Comparison of ENCODE assay signal across 17 cellular contexts in the genomic region with DNA sequence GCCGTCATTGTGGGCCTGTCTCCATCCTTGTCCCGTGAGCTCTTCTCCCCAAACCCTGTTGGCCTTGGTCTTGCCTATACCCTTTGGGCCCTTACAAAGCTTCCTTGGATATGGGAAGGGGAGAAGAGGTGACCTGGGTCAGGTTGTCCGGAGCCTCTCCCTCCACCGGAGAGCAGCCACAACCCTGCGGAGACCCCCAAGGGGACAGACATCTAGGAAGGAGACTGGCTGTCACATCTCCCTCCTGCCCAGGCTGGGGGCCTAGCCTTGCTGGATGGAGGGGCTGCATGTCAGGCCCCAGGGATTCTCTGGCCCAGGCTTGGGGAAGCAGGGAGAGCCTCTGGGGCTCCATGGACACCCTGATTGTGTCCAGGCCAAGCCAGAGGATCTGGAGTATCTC. TPM values are rescaled to one million over a fixed set of nuclear protein-coding genes. Genes with fewer than 3 reads are reported as not detected.
DNase-seq lines count a peak whose midpoint lies in the region; ATAC-seq and TF ChIP-seq lines count a peak whose summit lies in the region.
"Had no signal": no experiment of that assay in that cellular context is flagged by ENCODE, and none has a peak within 500 bp of the region (broad histone marks: within the 10 kb centered on the region; RNA-seq: fewer than 3 reads in every experiment).

No MANE protein-coding gene starts in this region.

- no peaks in the 10 kb centered on the region for H3K27me3 Mint-ChIP-seq in activated CD4-positive, alpha-beta memory T cell treated with anti-CD3 and anti-CD28 coated beads for 36 hours
- no peaks in the 10 kb centered on the region for H3K27me3 Mint-ChIP-seq in activated CD4-positive, alpha-beta memory T cell treated with anti-CD3 and anti-CD28 coated beads, Interleukin-2, amount 10 ng/mL, durations not matched to agents 7 days and 5 days
- H3K27me3 Mint-ChIP-seq in endodermal cell (ENCODE audit: insufficient read depth): no peaks in the 10 kb centered on the region
- H3K27me3 Mint-ChIP-seq: CD4-positive, CD25-positive, alpha-beta regulatory T cell had no signal

- peaks cover 7% of the 10 kb centered on the region for H3K4me1 Mint-ChIP-seq in activated CD4-positive, alpha-beta memory T cell treated with anti-CD3 and anti-CD28 coated beads for 36 hours (ENCODE audit: low read depth)
- H3K4me1 Mint-ChIP-seq in activated CD4-positive, alpha-beta memory T cell treated with anti-CD3 and anti-CD28 coated beads, Interleukin-2, amount 10 ng/mL, durations not matched to agents 7 days and 5 days: peaks cover 7% of the 10 kb centered on the region
- H3K4me1 Mint-ChIP-seq in endodermal cell: no peaks in the 10 kb centered on the region
- H3K4me1 Mint-ChIP-seq in stimulated activated effector memory CD8-positive, alpha-beta T cell treated with anti-CD3 and anti-CD28 coated beads, Interleukin-12 subunit alpha, Interleukin-12 subunit beta, amount 100 ng/mL, for 72 hours: peaks cover 51% of the 10 kb centered on the region

- no peak overlapping the region for H3K4me3 ChIP-seq in endodermal cell (ENCODE audit: low read length)
- no peak overlapping the region for H3K4me3 ChIP-seq in body of pancreas
- H3K4me3 ChIP-seq: BLaER1, GM12878, GM23248 had no signal

- no peak overlapping the region for H3K27ac Mint-ChIP-seq in activated CD4-positive, alpha-beta memory T cell treated with anti-CD3 and anti-CD28 coated beads for 36 hours
- H3K27ac Mint-ChIP-seq in activated CD4-positive, alpha-beta memory T cell treated with anti-CD3 and anti-CD28 coated beads, Interleukin-2, amount 10 ng/mL, durations not matched to agents 7 days and 5 days: no peak overlapping the region
- no peak overlapping the region for H3K27ac Mint-ChIP-seq in endodermal cell
- peak overlapping the region; percentile 81 for H3K27ac Mint-ChIP-seq in stimulated activated effector memory CD8-positive, alpha-beta T cell treated with anti-CD3 and anti-CD28 coated beads, Interleukin-12 subunit alpha, Interleukin-12 subunit beta, amount 100 ng/mL, for 72 hours
- H3K27ac Mint-ChIP-seq: CD4-positive, CD25-positive, alpha-beta regulatory T cell had no signal

- peak; percentile 5 for DNase-seq in activated CD4-positive, alpha-beta memory T cell treated with anti-CD3 and anti-CD28 coated beads for 36 hours
- DNase-seq in activated CD4-positive, alpha-beta memory T cell treated with anti-CD3 and anti-CD28 coated beads, Interleukin-2, amount 10 ng/mL, durations not matched to agents 7 days and 5 days: no peak
- no peak for DNase-seq in RWPE1 (ENCODE audit: low spot score)
- DNase-seq in endodermal cell: peak; percentile 30
- no peak for DNase-seq in stimulated activated effector memory CD8-positive, alpha-beta T cell treated with anti-CD3 and anti-CD28 coated beads, Interleukin-12 subunit alpha, Interleukin-12 subunit beta, amount 100 ng/mL, for 72 hours (ENCODE audit: low spot score in 2 of 2)
- no peak for DNase-seq in superior temporal gyrus (ENCODE audit: extremely low spot score)
- no peak for DNase-seq in body of pancreas
- DNase-seq: CD4-positive, CD25-positive, alpha-beta regulatory T cell; DMS79; GM23248 had no signal

- POLR2A ChIA-PET in activated CD4-positive, alpha-beta memory T cell treated with anti-CD3 and anti-CD28 coated beads for 36 hours (lab: Charles Lee): no interaction called here
- POLR2A ChIA-PET in activated CD4-positive, alpha-beta memory T cell treated with anti-CD3 and anti-CD28 coated beads, Interleukin-2, amount 10 ng/mL, durations not matched to agents 7 days and 5 days (lab: Charles Lee): interaction anchor here (1.1 kb wide), 1 partner anchor 10 kb away, joined by 3 read pairs; no protein-coding TSS in a partner anchor
- POLR2A ChIA-PET in RWPE1 (lab: Yijun Ruan, JAX; ENCODE audit: low non-redundant PET): no interaction called here

- no peak for ATAC-seq in stimulated activated effector memory CD8-positive, alpha-beta T cell treated with anti-CD3 and anti-CD28 coated beads, Interleukin-12 subunit alpha, Interleukin-12 subunit beta, amount 100 ng/mL, for 72 hours
- ATAC-seq in SK-N-SH treated with all-trans-retinoic acid at 6 μM for 48 hours (no peak), body of pancreas (no peak)
- ATAC-seq: GM12878, HCT116 had no signal

- H3K36me3 ChIP-seq in endodermal cell (ENCODE audit: control insufficient read depth, insufficient read depth, low read length) (peaks cover 35% of the 10 kb centered on the region), body of pancreas (replicated peaks in 1 of 2; ENCODE audit: insufficient read depth in 1 of 2, low read depth in 2 of 2) (peaks cover 0 to 15% of the 10 kb centered on the region in 2 donors)

- CTCF ChIA-PET in activated CD4-positive, alpha-beta memory T cell treated with anti-CD3 and anti-CD28 coated beads for 36 hours (lab: Charles Lee): no interaction called here
- CTCF ChIA-PET in activated CD4-positive, alpha-beta memory T cell treated with anti-CD3 and anti-CD28 coated beads, Interleukin-2, amount 10 ng/mL, durations not matched to agents 7 days and 5 days (lab: Charles Lee): interaction anchor here (1.2 kb wide), 1 partner anchor 60 kb away, joined by 3 read pairs; no protein-coding TSS in a partner anchor
- CTCF ChIA-PET in RWPE1 (lab: Yijun Ruan, JAX): no interaction called here

- H3K27me3 ChIP-seq in endodermal cell (ENCODE audit: control insufficient read depth, insufficient read depth, low read length, poor library complexity, severe bottlenecking): no peaks in the 10 kb centered on the region
- H3K27me3 ChIP-seq in body of pancreas: no peaks in the 10 kb centered on the region
- H3K27me3 ChIP-seq: BLaER1 had no signal

- H3K4me1 ChIP-seq in endodermal cell (ENCODE audit: control insufficient read depth, insufficient read depth, low read length): no peaks in the 10 kb centered on the region
- H3K4me1 ChIP-seq in body of pancreas: no peaks in the 10 kb centered on the region

- H3K9ac ChIP-seq in endodermal cell (ENCODE audit: extremely low read depth, low read length, poor library complexity, severe bottlenecking): no peak overlapping the region
- H3K9ac ChIP-seq: BLaER1, GM23248 had no signal

- H3K4me3 Mint-ChIP-seq in activated CD4-positive, alpha-beta memory T cell treated with anti-CD3 and anti-CD28 coated beads for 36 hours: no peak overlapping the region
- H3K4me3 Mint-ChIP-seq in activated CD4-positive, alpha-beta memory T cell treated with anti-CD3 and anti-CD28 coated beads, Interleukin-2, amount 10 ng/mL, durations not matched to agents 7 days and 5 days: no peak overlapping the region
- H3K4me3 Mint-ChIP-seq in endodermal cell: no peak overlapping the region
- no peak overlapping the region for H3K4me3 Mint-ChIP-seq in stimulated activated effector memory CD8-positive, alpha-beta T cell treated with anti-CD3 and anti-CD28 coated beads, Interleukin-12 subunit alpha, Interleukin-12 subunit beta, amount 100 ng/mL, for 72 hours
- H3K4me3 Mint-ChIP-seq: CD4-positive, CD25-positive, alpha-beta regulatory T cell had no signal

- TF ChIP-seq CTCF in RWPE1 (conservative IDR thresholded peaks at IDR 0.05; ENCODE audit: low read depth): no peak
- TF ChIP-seq CTCF in endodermal cell (conservative IDR thresholded peaks at IDR 0.05): no peak
- no peak for TF ChIP-seq CTCF in body of pancreas (IDR thresholded peaks at IDR 0.05)

- H3K9me3 ChIP-seq in endodermal cell (ENCODE audit: control insufficient read depth, low read length) (no peaks in the 10 kb centered on the region), body of pancreas (no peaks in the 10 kb centered on the region)
- H3K9me3 ChIP-seq: BLaER1 had no signal

- TF ChIP-seq POLR2A in body of pancreas (IDR thresholded peaks at IDR 0.05): no peak

- WGBS in endodermal cell (ENCODE audit: insufficient coverage in 1 of 2, insufficient read length in 1 of 2), 2 experiments: 91 to 100% methylated on average over 2 to 5 of the region's 5 CpGs
- WGBS in body of pancreas, 2 donors: 91 to 93% methylated on average over 5 of the region's 5 CpGs

- H3K36me3 Mint-ChIP-seq in activated CD4-positive, alpha-beta memory T cell treated with anti-CD3 and anti-CD28 coated beads for 36 hours: peaks cover 30% of the 10 kb centered on the region
- H3K36me3 Mint-ChIP-seq in activated CD4-positive, alpha-beta memory T cell treated with anti-CD3 and anti-CD28 coated beads, Interleukin-2, amount 10 ng/mL, durations not matched to agents 7 days and 5 days (ENCODE audit: low read depth): peaks cover 46% of the 10 kb centered on the region
- peaks cover 34% of the 10 kb centered on the region for H3K36me3 Mint-ChIP-seq in endodermal cell (ENCODE audit: low read depth)
- H3K36me3 Mint-ChIP-seq in stimulated activated effector memory CD8-positive, alpha-beta T cell treated with anti-CD3 and anti-CD28 coated beads, Interleukin-12 subunit alpha, Interleukin-12 subunit beta, amount 100 ng/mL, for 72 hours: peaks cover 71% of the 10 kb centered on the region

- peak overlapping the region; percentile 27 for H3K27ac ChIP-seq in RWPE1
- no peak overlapping the region for H3K27ac ChIP-seq in endodermal cell (ENCODE audit: low read depth, low read length)
- H3K27ac ChIP-seq in body of pancreas: no peak overlapping the region
- H3K27ac ChIP-seq: 22Rv1, BLaER1, GM23248, HL-60 had no signal

- H3K9me3 Mint-ChIP-seq in activated CD4-positive, alpha-beta memory T cell treated with anti-CD3 and anti-CD28 coated beads for 36 hours: no peaks in the 10 kb centered on the region
- no peaks in the 10 kb centered on the region for H3K9me3 Mint-ChIP-seq in activated CD4-positive, alpha-beta memory T cell treated with anti-CD3 and anti-CD28 coated beads, Interleukin-2, amount 10 ng/mL, durations not matched to agents 7 days and 5 days
- no peaks in the 10 kb centered on the region for H3K9me3 Mint-ChIP-seq in endodermal cell
- H3K9me3 Mint-ChIP-seq in stimulated activated effector memory CD8-positive, alpha-beta T cell treated with anti-CD3 and anti-CD28 coated beads, Interleukin-12 subunit alpha, Interleukin-12 subunit beta, amount 100 ng/mL, for 72 hours: no peaks in the 10 kb centered on the region
- H3K9me3 Mint-ChIP-seq: CD4-positive, CD25-positive, alpha-beta regulatory T cell had no signal

- intact Hi-C loops in activated CD4-positive, alpha-beta memory T cell treated with anti-CD3 and anti-CD28 coated beads for 36 hours (cut with micrococcal nuclease): no loop called here
- intact Hi-C loops in body of pancreas (cut with DNase I): no loop called here

RNA-seq across cellular contexts. Expression of gene NACAD, which starts 11.8 kb away (rescaled TPM):
- under 1 TPM; 0.10 to 0.21 TPM for total RNA-seq in activated CD4-positive, alpha-beta memory T cell treated with anti-CD3 and anti-CD28 coated beads for 36 hours
- under 1 TPM in 1 of 2 experiments, not detected in 1; 0.60 TPM for total RNA-seq in activated CD4-positive, alpha-beta memory T cell treated with anti-CD3 and anti-CD28 coated beads, Interleukin-2, amount 10 ng/mL, durations not matched to agents 7 days and 5 days
- total RNA-seq in endodermal cell (1 to 10 TPM; 5.8 to 6.7 TPM), body of pancreas (1 to 10 TPM in 1 of 2 donors, under 1 TPM in 1; 0.78 to 1.6 TPM)
- 25.0 TPM for polyA plus RNA-seq in endodermal cell (2013, experiment 1 of 2)
- 21.5 TPM for polyA plus RNA-seq in endodermal cell (2013, experiment 2 of 2)
- total RNA-seq: G401, GM12878 had no signal
- polyA plus RNA-seq: CD4-positive, CD25-positive, alpha-beta regulatory T cell; GM12878 had no signal

RNA-seq across cellular contexts. Expression of gene TBRG4, which starts 34.6 kb away (rescaled TPM):
- total RNA-seq in activated CD4-positive, alpha-beta memory T cell treated with anti-CD3 and anti-CD28 coated beads for 36 hours: 100 to 1,000 TPM; 135 to 137 TPM
- total RNA-seq in activated CD4-positive, alpha-beta memory T cell treated with anti-CD3 and anti-CD28 coated beads, Interleukin-2, amount 10 ng/mL, durations not matched to agents 7 days and 5 days: 100 to 1,000 TPM in 1 of 2 experiments, 10 to 100 TPM in 1; 98.8 to 103 TPM
- total RNA-seq in endodermal cell (10 to 100 TPM; 66.7 to 95.9 TPM), body of pancreas (10 to 100 TPM; 14.0 to 81.4 TPM)
- 52.1 TPM for polyA plus RNA-seq in endodermal cell (2013, experiment 1 of 2)
- 54.2 TPM for polyA plus RNA-seq in endodermal cell (2013, experiment 2 of 2)

Comparison
In these comparisons a context has a peak if more than half of its experiments do, and no peak if none do; other contexts are left out.
1. DNase-seq: peak in activated CD4-positive, alpha-beta memory T cell treated with anti-CD3 and anti-CD28 coated beads for 36 hours (single experiment) and endodermal cell (single experiment); none in activated CD4-positive, alpha-beta memory T cell treated with anti-CD3 and anti-CD28 coated beads, Interleukin-2, amount 10 ng/mL, durations not matched to agents 7 days and 5 days (single experiment), RWPE1 (single experiment), stimulated activated effector memory CD8-positive, alpha-beta T cell treated with anti-CD3 and anti-CD28 coated beads, Interleukin-12 subunit alpha, Interleukin-12 subunit beta, amount 100 ng/mL, for 72 hours (0 of 2), superior temporal gyrus (single experiment) and body of pancreas (0 of 4).